In genomic region chr6:145352382-145353080, GRCh38 we compare ENCODE assay signal across 16 cellular contexts.
DNase-seq lines count a peak whose midpoint lies in the region; ATAC-seq, FAIRE-seq and TF ChIP-seq lines count a peak whose summit lies in the region.
"Had no signal": no experiment of that assay in that cellular context is flagged by ENCODE, and none has a peak within 500 bp of the region (broad histone marks: within the 10 kb centered on the region; RNA-seq: fewer than 3 reads in every experiment).

No MANE protein-coding gene starts in this region.

- FAIRE-seq in GM12878 (lab: Jason Lieb, UNC), result no peak
- FAIRE-seq: GM12891 had no signal

- no peak for TF ChIP-seq RAD21 in GM12878 (IDR thresholded peaks at IDR 0.05; ENCODE audit: insufficient read depth, low read depth, low read length)

- no peaks in the 10 kb centered on the region for H4K20me1 ChIP-seq in GM12878 (ENCODE audit: control insufficient read depth, insufficient read depth)

- H3K79me2 ChIP-seq in GM12878 (ENCODE audit: control insufficient read depth, insufficient read depth, low read length), result no peaks in the 10 kb centered on the region

- no peak overlapping the region for H2BK5ac ChIP-seq in neuronal stem cell (ENCODE audit: low read length)

- H3K9me3 ChIP-seq in GM12878 (replicated peaks; ENCODE audit: control insufficient read depth, insufficient read depth, low read length), result no peaks in the 10 kb centered on the region
- H3K9me3 ChIP-seq in neuronal stem cell (replicated peaks in 1 of 2; ENCODE audit: control insufficient read depth in 2 of 2, insufficient read depth in 1 of 2, low read depth in 1 of 2, low read length in 2 of 2), result no peaks in the 10 kb centered on the region
- no peaks in the 10 kb centered on the region for H3K9me3 ChIP-seq in upper lobe of right lung
- H3K9me3 ChIP-seq: Caco-2, HAP-1 had no signal

- peaks cover 15% of the 10 kb centered on the region for H3K4me1 ChIP-seq in GM12878 (ENCODE audit: control insufficient read depth, insufficient read depth, low read length)
- no peaks in the 10 kb centered on the region for H3K4me1 ChIP-seq in neuronal stem cell (ENCODE audit: control insufficient read depth in 2 of 2, insufficient read depth in 1 of 2, low read depth in 1 of 2, low read length in 2 of 2)
- no peaks in the 10 kb centered on the region for H3K4me1 ChIP-seq in upper lobe of right lung
- H3K4me1 ChIP-seq: Caco-2 had no signal

- no peak for TF ChIP-seq POLR2A in GM12878 (IDR thresholded peaks at IDR 0.05; ENCODE audit: low read depth, low read length)

- H3K27ac ChIP-seq in GM12878 (ENCODE audit: control insufficient read depth, insufficient read depth) (peak overlapping the region; percentile 22; the same call in 1 of the 2 replicates), neuronal stem cell (replicated peaks; ENCODE audit: low read length) (no peak overlapping the region), upper lobe of right lung (no peak overlapping the region)
- H3K27ac ChIP-seq: 22Rv1 had no signal

- no peaks in the 10 kb centered on the region for H3K79me1 ChIP-seq in neuronal stem cell (ENCODE audit: low read depth, low read length)

- no peak overlapping the region for H2AK5ac ChIP-seq in neuronal stem cell (ENCODE audit: low read depth, low read length)

- DNase-seq in NCI-H524 (lab: John Stamatoyannopoulos, UW) (peak; percentile 5 to 50), NCI-H524 treated with DMSO at 0.1 percent for 48 hours (lab: John Stamatoyannopoulos, UW) (no peak), NCI-H82 (lab: John Stamatoyannopoulos, UW) (peak; percentile 69), GM12878 (ENCODE audit: low read depth, low spot score) (no peak), neuronal stem cell (ENCODE audit: low spot score) (no peak), mucosa of gallbladder (ENCODE audit: low spot score) (no peak), NCI-H526 (lab: John Stamatoyannopoulos, UW) (no peak), upper lobe of right lung (no peak)
- DNase-seq: Caco-2; CD8-positive, alpha-beta memory T cell; DMS53; GF-D8; GOT3 had no signal

- POLR2A ChIA-PET in GM12878 (lab: Charles Lee), result interaction anchor here (0.9 kb wide), 1 partner anchor 15 kb away, joined by 3 read pairs; no protein-coding TSS in a partner anchor

- H3K14ac ChIP-seq in neuronal stem cell (ENCODE audit: low read length), result no peak overlapping the region

- no peak overlapping the region for H4K91ac ChIP-seq in neuronal stem cell (ENCODE audit: low read depth, low read length, poor library complexity)

- H3K36me3 ChIP-seq in GM12878 (ENCODE audit: control insufficient read depth in 2 of 2, insufficient read depth in 2 of 2, low read length in 1 of 2) (no peaks in the 10 kb centered on the region), neuronal stem cell (replicated peaks in 1 of 2; ENCODE audit: control insufficient read depth in 2 of 2, insufficient read depth in 2 of 2, low read length in 2 of 2) (no peaks in the 10 kb centered on the region), upper lobe of right lung (no peaks in the 10 kb centered on the region)
- H3K36me3 ChIP-seq: HAP-1 had no signal

- no peak for TF ChIP-seq CTCF in GM12878 (IDR thresholded peaks at IDR 0.05 in 2 of 3, conservative IDR thresholded peaks at IDR 0.05 in 1 of 3; ENCODE audit: control insufficient read depth in 2 of 3, extremely low read depth in 1 of 3, insufficient read depth in 1 of 3, low read depth in 3 of 3, low read length in 3 of 3)
- no peak for TF ChIP-seq CTCF in upper lobe of right lung (IDR thresholded peaks at IDR 0.05)

- no peak overlapping the region for H4K8ac ChIP-seq in neuronal stem cell (ENCODE audit: low read depth, low read length)

- SMC1A ChIA-PET in GM12878 (lab: Charles Lee; ENCODE audit: uncharacterized antibody, unreplicated experiment), result interaction anchor here (1.0 to 3.6 kb wide), 6 partner anchors 17 to 281 kb away, joined by 3 to 25 read pairs (median 4); no protein-coding TSS in a partner anchor

- no peaks in the 10 kb centered on the region for H3K27me3 ChIP-seq in GM12878 (replicated peaks in 1 of 2; ENCODE audit: control insufficient read depth in 2 of 2, insufficient read depth in 2 of 2, low read length in 1 of 2)
- H3K27me3 ChIP-seq in neuronal stem cell (ENCODE audit: control insufficient read depth in 3 of 3, insufficient read depth in 3 of 3, low read depth in 1 of 3, low read length in 3 of 3), result no peaks in the 10 kb centered on the region
- no peaks in the 10 kb centered on the region for H3K27me3 ChIP-seq in upper lobe of right lung

- no peak for TF ChIP-seq EP300 in GM12878 (IDR thresholded peaks at IDR 0.05; ENCODE audit: borderline replicate concordance in 1 of 2, control insufficient read depth in 1 of 2, low read depth in 2 of 2, low read length in 2 of 2)

- H2BK120ac ChIP-seq in neuronal stem cell (ENCODE audit: low read depth, low read length), result no peak overlapping the region

- no TSS peak for BruUV-seq in GM12878 (replicated peaks; lab: Mats Ljungman, UMichigan)

- peak overlapping the region; percentile 39; the same call in 1 of the 2 replicates for H3K4me2 ChIP-seq in GM12878 (ENCODE audit: control insufficient read depth, insufficient read depth)
- no peak overlapping the region for H3K4me2 ChIP-seq in neuronal stem cell (ENCODE audit: insufficient read depth, low read length, poor library complexity, severe bottlenecking)

- H3K9ac ChIP-seq in GM12878 (ENCODE audit: control insufficient read depth, insufficient read depth, low read length) (no peak overlapping the region; the same call in 1 of the 2 replicates), neuronal stem cell (ENCODE audit: low read depth, low read length, poor library complexity) (no peak overlapping the region)

- no peak overlapping the region for H3K4me3 ChIP-seq in GM12878
- no peak overlapping the region for H3K4me3 ChIP-seq in neuronal stem cell (ENCODE audit: low read length in 2 of 2)
- no peak overlapping the region for H3K4me3 ChIP-seq in upper lobe of right lung
- H3K4me3 ChIP-seq: HAP-1 had no signal

- intact Hi-C loops in GM12878 (cut with micrococcal nuclease; ENCODE audit: unreplicated experiment), result loop anchor here (5.0 kb wide), 1 partner anchor 140 kb away; no protein-coding TSS in a partner anchor
- intact Hi-C loops in upper lobe of right lung (cut with DNase I), result no loop called here

- H3K4ac ChIP-seq in neuronal stem cell (ENCODE audit: low read length), result no peak overlapping the region

- no peak overlapping the region for H3K23ac ChIP-seq in neuronal stem cell (ENCODE audit: low read depth, low read length, poor library complexity)

- H2BK12ac ChIP-seq in neuronal stem cell (ENCODE audit: low read length), result no peak overlapping the region

- H3K18ac ChIP-seq in neuronal stem cell (ENCODE audit: low read length), result peak overlapping the region; percentile 7

- 84% methylated on average over 11 of the region's 11 CpGs for WGBS in GM12878 (ENCODE audit: insufficient coverage, insufficient replicate concordance, low lambda C conversion rate, missing lambda C conversion rate)
- no CpG with 5 or more reads among the region's 11 CpGs for WGBS in neuronal stem cell (ENCODE audit: extremely low coverage in 2 of 2, insufficient read length in 2 of 2, insufficient replicate concordance in 1 of 2), 2 donors

- H2AFZ ChIP-seq in GM12878 (ENCODE audit: control insufficient read depth, low read depth, low read length) (no peak overlapping the region; the same call in 1 of the 2 replicates), neuronal stem cell (ENCODE audit: low read length) (no peak overlapping the region)

- RAD21 ChIA-PET in GM12878 (lab: Charles Lee; ENCODE audit: unreplicated experiment), result interaction anchor here (1.0 to 3.4 kb wide), 2 partner anchors 20 to 139 kb away, joined by 3 to 15 read pairs; no protein-coding TSS in a partner anchor

- in situ Hi-C loops in GM12878 (cut with MboI), result no loop called here

- ATAC-seq in GM12878, result peak; percentile 33
- no peak for ATAC-seq in upper lobe of right lung

- CTCF ChIA-PET in GM12878 (lab: Yijun Ruan, JAX), result interaction anchor here (0.7 to 4.0 kb wide), 4 partner anchors 21 to 1171 kb away, joined by 3 to 36 read pairs (median 3); no protein-coding TSS in a partner anchor

- no peak overlapping the region for H2BK15ac ChIP-seq in neuronal stem cell (ENCODE audit: low read length)

TF ChIP-seq in GM12878, 131 proteins besides CTCF, POLR2A, EP300 and RAD21 (continues in another document):
- no peak for TF ChIP-seq JUND (IDR thresholded peaks at IDR 0.05; ENCODE audit: low read depth, low read length)
- TF ChIP-seq SIN3A (IDR thresholded peaks at IDR 0.05; ENCODE audit: low read depth, low read length), result no peak
- no peak for TF ChIP-seq YBX1 (IDR thresholded peaks at IDR 0.05)
- TF ChIP-seq NRF1 (conservative IDR thresholded peaks at IDR 0.05; ENCODE audit: low read depth, low read length), result no peak
- TF ChIP-seq MTA2 (IDR thresholded peaks at IDR 0.05; ENCODE audit: low read depth), result no peak
- no peak for TF ChIP-seq PAX8 (IDR thresholded peaks at IDR 0.05)
- no peak for TF ChIP-seq SUZ12 (IDR thresholded peaks at IDR 0.05; ENCODE audit: unreplicated experiment)
- TF ChIP-seq TCF3 (IDR thresholded peaks at IDR 0.05; ENCODE audit: borderline replicate concordance, insufficient read depth, low read depth, low read length), result no peak
- TF ChIP-seq TCF7 (IDR thresholded peaks at IDR 0.05; ENCODE audit: borderline replicate concordance), result no peak
- TF ChIP-seq POLR2AphosphoS2 (IDR thresholded peaks at IDR 0.05; ENCODE audit: low read depth, low read length), result no peak
- no peak for TF ChIP-seq ATF2 (IDR thresholded peaks at IDR 0.05; ENCODE audit: low read length)
- TF ChIP-seq HCFC1 (IDR thresholded peaks at IDR 0.05; ENCODE audit: low read length), result no peak

Comparison
In these comparisons a context has a peak if more than half of its experiments do, and no peak if none do; other contexts are left out.
1. DNase-seq: peak in NCI-H524 (2 of 2) and NCI-H82 (single experiment); none in NCI-H524 treated with DMSO at 0.1 percent for 48 hours (single experiment), GM12878 (single experiment), neuronal stem cell (single experiment), mucosa of gallbladder (single experiment), NCI-H526 (0 of 2) and upper lobe of right lung (single experiment).